ENCODE assay signal across 10 cellular contexts in genomic region chr17:9842057-9842758, GRCh38. TPM values are rescaled to one million over a fixed set of nuclear protein-coding genes. Genes with fewer than 3 reads are reported as not detected.
DNase-seq lines count a peak whose midpoint lies in the region; ATAC-seq and TF ChIP-seq lines count a peak whose summit lies in the region.
"Had no signal": no experiment of that assay in that cellular context is flagged by ENCODE, and none has a peak within 500 bp of the region (broad histone marks: within the 10 kb centered on the region; RNA-seq: fewer than 3 reads in every experiment).

No MANE protein-coding gene starts in this region.

- H3K9me3 ChIP-seq in muscle layer of duodenum (ENCODE audit: control insufficient read depth in 1 of 2, low read length in 2 of 2): no peaks in the 10 kb centered on the region
- H3K9me3 ChIP-seq in uterus: no peaks in the 10 kb centered on the region

- no peaks in the 10 kb centered on the region for H3K4me1 Mint-ChIP-seq in naive thymus-derived CD8-positive, alpha-beta T cell
- H3K4me1 Mint-ChIP-seq: activated T-helper 17 cell treated with anti-CD3 and anti-CD28 coated beads, Interleukin-2, amount 50 U/mL, for 72 hours had no signal

- H3K27me3 ChIP-seq in muscle layer of duodenum (ENCODE audit: low read depth, low read length) (no peaks in the 10 kb centered on the region), uterus (no peaks in the 10 kb centered on the region)

- DNase-seq in fibroblast of the conjunctiva (ENCODE audit: low read depth) (peak; percentile 27), uterus (peak; percentile 78 to 84), KG1 (lab: John Stamatoyannopoulos, UW) (no peak), NCI-H2107 treated with DMSO at 0.1 percent for 48 hours (lab: John Stamatoyannopoulos, UW; ENCODE audit: unreplicated experiment) (no peak)
- no peak for DNase-seq in naive thymus-derived CD8-positive, alpha-beta T cell

- POLR2A ChIA-PET in naive thymus-derived CD8-positive, alpha-beta T cell (lab: Charles Lee): no interaction called here

- TF ChIP-seq POLR2A in uterus (IDR thresholded peaks at IDR 0.05): no peak

- peaks cover 6 to 39% (median 28%) of the 10 kb centered on the region in 5 donors for H3K27me3 Mint-ChIP-seq in naive thymus-derived CD8-positive, alpha-beta T cell

- no peak for ATAC-seq in naive thymus-derived CD8-positive, alpha-beta T cell
- ATAC-seq in HG03439 (IDR thresholded peaks at IDR 0.05; ENCODE audit: unreplicated experiment): no peak
- ATAC-seq: activated T-helper 17 cell treated with anti-CD3 and anti-CD28 coated beads, Interleukin-2, amount 50 U/mL, for 72 hours had no signal

- peaks cover 0 to 1% (median 0%) of the 10 kb centered on the region in 9 donors for H3K9me3 Mint-ChIP-seq in naive thymus-derived CD8-positive, alpha-beta T cell
- H3K9me3 Mint-ChIP-seq: activated T-helper 17 cell treated with anti-CD3 and anti-CD28 coated beads, Interleukin-2, amount 50 U/mL, for 72 hours had no signal

- H3K27ac ChIP-seq in VCaP: peak overlapping the region; percentile 89
- H3K27ac ChIP-seq in muscle layer of duodenum (ENCODE audit: low read length): peak overlapping the region; percentile 40
- H3K27ac ChIP-seq in uterus: peak overlapping the region; percentile 81 to 90

- intact Hi-C loops in uterus (cut with DNase I; ENCODE audit: low total_unique reads): no loop called here

- TF ChIP-seq CTCF in VCaP (conservative IDR thresholded peaks at IDR 0.05) (no peak), uterus (IDR thresholded peaks at IDR 0.05) (no peak)

- H3K4me1 ChIP-seq in muscle layer of duodenum (ENCODE audit: control insufficient read depth in 1 of 2, insufficient read depth in 2 of 2, low read length in 2 of 2) (peaks cover 14 to 50% of the 10 kb centered on the region in 2 donors), uterus (peaks cover 0 to 6% of the 10 kb centered on the region in 2 donors)

- no peaks in the 10 kb centered on the region for H3K36me3 Mint-ChIP-seq in naive thymus-derived CD8-positive, alpha-beta T cell

- H3K4me3 ChIP-seq in muscle layer of duodenum (ENCODE audit: low read depth in 1 of 2, low read length in 2 of 2) (no peak overlapping the region), uterus (no peak overlapping the region)

- no peak overlapping the region for H3K4me3 Mint-ChIP-seq in naive thymus-derived CD8-positive, alpha-beta T cell
- H3K4me3 Mint-ChIP-seq: activated T-helper 17 cell treated with anti-CD3 and anti-CD28 coated beads, Interleukin-2, amount 50 U/mL, for 72 hours had no signal

- H3K36me3 ChIP-seq in muscle layer of duodenum (ENCODE audit: control insufficient read depth in 1 of 2, insufficient read depth in 2 of 2, low read length in 2 of 2): no peaks in the 10 kb centered on the region
- H3K36me3 ChIP-seq in uterus: no peaks in the 10 kb centered on the region

- no peak overlapping the region for H3K27ac Mint-ChIP-seq in naive thymus-derived CD8-positive, alpha-beta T cell
- H3K27ac Mint-ChIP-seq: activated T-helper 17 cell treated with anti-CD3 and anti-CD28 coated beads, Interleukin-2, amount 50 U/mL, for 72 hours had no signal

RNA-seq across cellular contexts. Expression of gene GLP2R, which starts 16.5 kb away (rescaled TPM):
- 10 to 100 TPM in 1 of 4 donors, under 1 TPM in 3; under 0.01 to 12.7 (median 0.43) TPM for total RNA-seq in uterus
- not detected for total RNA-seq in naive thymus-derived CD8-positive, alpha-beta T cell
- not detected for polyA plus RNA-seq in naive thymus-derived CD8-positive, alpha-beta T cell
- total RNA-seq: activated T-helper 17 cell treated with anti-CD3 and anti-CD28 coated beads, Interleukin-2, amount 50 U/mL, for 72 hours; myocyte had no signal

RNA-seq across cellular contexts. Expression of gene GSG1L2, which starts 20.3 kb away (rescaled TPM):
- not detected for total RNA-seq in uterus
- not detected for total RNA-seq in naive thymus-derived CD8-positive, alpha-beta T cell
- polyA plus RNA-seq in naive thymus-derived CD8-positive, alpha-beta T cell: not detected
- total RNA-seq: activated T-helper 17 cell treated with anti-CD3 and anti-CD28 coated beads, Interleukin-2, amount 50 U/mL, for 72 hours; myocyte had no signal

RNA-seq across cellular contexts. Expression of gene DHRS7C, which starts 50.8 kb away (rescaled TPM):
- not detected for total RNA-seq in uterus
- total RNA-seq in naive thymus-derived CD8-positive, alpha-beta T cell: not detected
- not detected for polyA plus RNA-seq in naive thymus-derived CD8-positive, alpha-beta T cell
- total RNA-seq: activated T-helper 17 cell treated with anti-CD3 and anti-CD28 coated beads, Interleukin-2, amount 50 U/mL, for 72 hours had no signal

Comparison
In these comparisons a context has a peak if more than half of its experiments do, and no peak if none do; other contexts are left out.
1. DNase-seq: peak in fibroblast of the conjunctiva (single experiment) and uterus (2 of 2); none in KG1 (single experiment), naive thymus-derived CD8-positive, alpha-beta T cell (0 of 10) and NCI-H2107 treated with DMSO at 0.1 percent for 48 hours (single experiment).
2. Peak in every context shown above with its lines, with median percentiles within 50 percentile points of each other: H3K27ac ChIP-seq.